29 cellular contexts compared by ENCODE assay signal in genomic region chr15:89066280-89066679, GRCh38.
"Had no signal": no experiment of that assay in that cellular context is flagged by ENCODE, and none has a peak within 500 bp of the region (broad histone marks: within the 10 kb centered on the region; RNA-seq: fewer than 3 reads in every experiment).

No MANE protein-coding gene starts in this region.

- H3K36me3 Mint-ChIP-seq: neural progenitor cell, type B pancreatic cell had no signal

- H3K4me3 Mint-ChIP-seq: natural killer cell; nephron progenitor cell; neural progenitor cell; stimulated activated naive CD8-positive, alpha-beta T cell treated with anti-CD3 and anti-CD28 coated beads, Interleukin-15, Interleukin-2, amounts not matched to agents 100 ng/mL and 50 ng/mL, for 24 hours; type B pancreatic cell had no signal

- H3K79me2 ChIP-seq: parathyroid adenoma had no signal

- DNase-seq: hypothalamus; immature natural killer cell; kidney; left colon; left lung; lower lobe of right lung; mammary epithelial cell; mesenchymal stem cell; naive B cell; natural killer cell; occipital lobe; psoas muscle; stimulated activated CD4-positive, alpha-beta T cell treated with anti-CD3 and anti-CD28 coated beads, Interleukin-12 subunit alpha, Interleukin-12 subunit beta, amount 100 ng/mL, for 4 hours; stimulated activated CD4-positive, alpha-beta T cell treated with anti-CD3 and anti-CD28 coated beads, Interleukin-15, amount 100 ng/mL, for 24 hours; stimulated activated CD4-positive, alpha-beta T cell treated with anti-CD3 and anti-CD28 coated beads, Interleukin-2, amount 100 ng/mL, for 24 hours; stimulated activated CD4-positive, alpha-beta T cell treated with anti-CD3 and anti-CD28 coated beads, Interleukin-4, amount 100 ng/mL, for 1 hour; stimulated activated naive CD4-positive, alpha-beta T cell; tibial artery; uterus had no signal

- H3K4me2 ChIP-seq: neural progenitor cell had no signal

- H3K27me3 ChIP-seq: left lung, neural progenitor cell, neutrophil, suprapubic skin, tibial artery, uterus had no signal

- H3K9ac ChIP-seq: neural progenitor cell, parathyroid adenoma had no signal

- H3K27ac Mint-ChIP-seq: immature natural killer cell; naive B cell; natural killer cell; nephron progenitor cell; neural progenitor cell; stimulated activated naive CD8-positive, alpha-beta T cell treated with anti-CD3 and anti-CD28 coated beads, Interleukin-15, Interleukin-2, amounts not matched to agents 100 ng/mL and 50 ng/mL, for 24 hours; type B pancreatic cell had no signal

- H3K4me1 ChIP-seq: neural progenitor cell, parathyroid adenoma, psoas muscle, suprapubic skin, uterus had no signal

- H3K36me3 ChIP-seq: left lung, lower lobe of right lung, neural progenitor cell, neutrophil, suprapubic skin, thoracic aorta, uterus had no signal

- ATAC-seq: left colon, left lung, lower lobe of right lung, natural killer cell, psoas muscle, sciatic nerve had no signal

- H3K4me3 ChIP-seq: left lung, lower lobe of right lung, neural progenitor cell, psoas muscle, skin epidermis, suprapubic skin, thoracic aorta, tibial artery, uterus had no signal

- H3K4me1 Mint-ChIP-seq: naive B cell, nephron progenitor cell, neural progenitor cell had no signal

- H3K27ac ChIP-seq: left lung, lower lobe of right lung, neural progenitor cell, neutrophil, parathyroid adenoma, psoas muscle, suprapubic skin, thoracic aorta, tibial artery, uterus had no signal

- H2AFZ ChIP-seq: neural progenitor cell, parathyroid adenoma had no signal

- H3K27me3 Mint-ChIP-seq: stimulated activated naive CD8-positive, alpha-beta T cell treated with anti-CD3 and anti-CD28 coated beads, Interleukin-15, Interleukin-2, amounts not matched to agents 100 ng/mL and 50 ng/mL, for 24 hours; type B pancreatic cell had no signal

- H3K9me3 ChIP-seq: neutrophil, uterus had no signal
